ENCODE assay signal across 8 cellular contexts in the genomic region with DNA sequence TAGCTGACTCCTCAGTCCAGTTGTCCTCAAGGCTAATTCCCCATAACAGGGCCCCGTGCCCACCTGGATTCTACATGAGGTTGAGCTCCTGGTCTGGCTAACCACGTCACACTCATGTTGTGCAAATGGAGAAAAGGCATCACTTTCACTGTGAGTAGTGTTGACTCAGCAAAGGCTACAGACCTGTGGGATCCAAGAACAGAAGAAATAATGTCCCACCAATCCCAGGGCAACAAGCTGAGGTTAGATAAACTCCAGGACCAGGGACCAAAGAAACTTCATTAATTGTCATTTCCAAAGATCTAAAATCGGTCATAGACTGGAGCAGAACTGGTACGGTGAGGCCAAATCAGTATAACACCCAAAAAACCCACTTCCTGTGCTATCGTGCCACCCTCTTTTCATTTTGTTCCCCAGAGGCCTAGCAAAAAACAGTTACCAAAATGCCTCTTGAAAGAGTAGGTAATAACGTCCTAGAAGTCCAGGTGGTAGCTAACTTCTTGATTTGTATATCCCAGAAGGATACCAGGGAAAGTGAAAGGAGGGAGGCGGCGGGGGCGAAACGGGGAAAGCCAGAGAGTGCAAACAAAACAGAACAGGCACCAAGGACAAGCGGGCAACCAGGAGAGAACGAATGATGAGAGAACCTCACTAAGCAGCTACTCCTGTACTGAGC. TPM values are rescaled to one million over a fixed set of nuclear protein-coding genes. Genes with fewer than 3 reads are reported as not detected.
A peak's percentile ranks its signal among the peaks of the same experiment; 100 is the strongest.
DNase-seq lines count a peak whose midpoint lies in the region; ATAC-seq lines count a peak whose summit lies in the region.

No MANE protein-coding gene starts in this region.

- H3K27me3 Mint-ChIP-seq in T-helper 17 cell = no peaks in the 10 kb centered on the region

- H3K27me3 ChIP-seq in skeletal muscle satellite cell (ENCODE audit: control insufficient read depth, insufficient read depth, low read length) = no peaks in the 10 kb centered on the region

- H3K36me3 ChIP-seq in skeletal muscle satellite cell (ENCODE audit: insufficient read depth, low read length) = peaks cover 44% of the 10 kb centered on the region

- no peak for DNase-seq in T-helper 17 cell
- peak; percentile 68 for DNase-seq in central memory CD4-positive, alpha-beta T cell
- DNase-seq in LoVo (ENCODE audit: low spot score) = no peak
- no peak for DNase-seq in NCI-H187 treated with DMSO at 0.1 percent for 48 hours (lab: John Stamatoyannopoulos, UW)
- no peak for DNase-seq in T1000 (lab: John Stamatoyannopoulos, UW)

- H3K4me3 ChIP-seq in skeletal muscle satellite cell (ENCODE audit: low read length) = peak overlapping the region; percentile 100

- peaks cover 52% of the 10 kb centered on the region for H3K4me1 Mint-ChIP-seq in T-helper 17 cell

- H3K36me3 Mint-ChIP-seq in T-helper 17 cell (ENCODE audit: low read depth) = peaks cover 8% of the 10 kb centered on the region

- peak overlapping the region; percentile 98 for H3K4me3 Mint-ChIP-seq in T-helper 17 cell

- H3K4me1 ChIP-seq in skeletal muscle satellite cell (ENCODE audit: control insufficient read depth, insufficient read depth, low read length) = peaks cover 28% of the 10 kb centered on the region

- H3K4me2 ChIP-seq in skeletal muscle satellite cell (ENCODE audit: low read length) = peak overlapping the region; percentile 99

- H3K27ac Mint-ChIP-seq in T-helper 17 cell = peak overlapping the region; percentile 97

- no peaks in the 10 kb centered on the region for H3K9me3 ChIP-seq in T-helper 17 cell (ENCODE audit: control insufficient read depth, low read length, poor library complexity, severe bottlenecking)
- no peaks in the 10 kb centered on the region for H3K9me3 ChIP-seq in skeletal muscle satellite cell (replicated peaks; ENCODE audit: low read length)

- ATAC-seq in GM18511 (IDR thresholded peaks at IDR 0.05; ENCODE audit: unreplicated experiment) = peak; percentile 37
- peak; percentile 57 for ATAC-seq in T-helper 17 cell
- no peak for ATAC-seq in HG02852 (IDR thresholded peaks at IDR 0.05; ENCODE audit: unreplicated experiment)

- peak overlapping the region; percentile 99 for H3K9ac ChIP-seq in skeletal muscle satellite cell (ENCODE audit: low read depth, low read length)

RNA-seq across cellular contexts. Expression of gene PCSK7, which starts 1.4 kb away (rescaled TPM):
- 100 to 1,000 TPM; 312 to 355 TPM for total RNA-seq in T-helper 17 cell
- total RNA-seq in skeletal muscle satellite cell (2012; rRNA removed) = 48.7 and 52.6 TPM in 2 replicates

RNA-seq across cellular contexts. Expression of gene RNF214, which starts 2.0 kb away (rescaled TPM):
- 10 to 100 TPM; 20.1 to 24.4 TPM for total RNA-seq in T-helper 17 cell
- 6.6 and 7.4 TPM in 2 replicates for total RNA-seq in skeletal muscle satellite cell (2012; rRNA removed)

RNA-seq across cellular contexts. Expression of gene TAGLN, which starts 31.3 kb away (rescaled TPM):
- total RNA-seq in T-helper 17 cell = 1 to 10 TPM; 8.7 to 9.6 TPM
- 22.3 and 325 TPM in 2 replicates for total RNA-seq in skeletal muscle satellite cell (2012; rRNA removed)

RNA-seq across cellular contexts. Expression of gene SIDT2, which starts 51.9 kb away (rescaled TPM):
- total RNA-seq in T-helper 17 cell = 100 to 1,000 TPM; 106 to 118 TPM
- 7.4 and 9.2 TPM in 2 replicates for total RNA-seq in skeletal muscle satellite cell (2012; rRNA removed)
